ENCODE assay signal across 22 cellular contexts in genomic region chr11:26599421-26599820, GRCh38. TPM values are rescaled to one million over a fixed set of nuclear protein-coding genes. Genes with fewer than 3 reads are reported as not detected.
A peak's percentile ranks its signal among the peaks of the same experiment; 100 is the strongest.
DNase-seq lines count a peak whose midpoint lies in the region; ATAC-seq and TF ChIP-seq lines count a peak whose summit lies in the region.
"Had no signal": no experiment of that assay in that cellular context is flagged by ENCODE, and none has a peak within 500 bp of the region (broad histone marks: within the 10 kb centered on the region; RNA-seq: fewer than 3 reads in every experiment).

No MANE protein-coding gene starts in this region.

- TF ChIP-seq CTCF in fibroblast of pulmonary artery (IDR thresholded peaks at IDR 0.05; ENCODE audit: low read length, missing control alignments): no peak

- ATAC-seq in GM21381 (IDR thresholded peaks at IDR 0.05; ENCODE audit: unreplicated experiment) (no peak), left lobe of liver (no peak)
- ATAC-seq: left colon had no signal

- H3K4me3 ChIP-seq in fibroblast of pulmonary artery (replicated peaks; ENCODE audit: low read depth, low read length): no peak overlapping the region
- H3K4me3 ChIP-seq: suprapubic skin had no signal

- DNase-seq in AG20443 (ENCODE audit: low spot score) (peak; percentile 57), M059J (ENCODE audit: low read depth) (peak; percentile 37), SK-MEL-5 (ENCODE audit: low read depth, low spot score) (peak; percentile 44), fibroblast of pulmonary artery (ENCODE audit: low read depth) (peak; percentile 85), left lobe of liver (ENCODE audit: low spot score) (no peak)
- DNase-seq in activated effector memory CD4-positive, alpha-beta T cell treated with Interleukin-2 at 50 U/mL for 16 hours: no peak
- no peak for DNase-seq in activated CD4-positive, alpha-beta T cell treated with anti-CD3 and anti-CD28 coated beads for 4 hours
- DNase-seq: activated CD4-positive, CD25-positive, alpha-beta regulatory T cell; activated naive CD4-positive, alpha-beta T cell treated with Interleukin-2 at 50 U/mL for 16 hours; caudate nucleus; H9; hippocampal formation; KG1; left colon; NCI-H187; posterior cingulate gyrus; stimulated activated CD4-positive, alpha-beta T cell treated with anti-CD3 and anti-CD28 coated beads, Interleukin-15, amount 100 ng/mL, for 24 hours; SW 1271 had no signal

- in situ Hi-C loops in SK-MEL-5 (cut with HindIII; ENCODE audit: low pct_unique_long_range_greater_than_20kb, low sequenced_read_pairs): no loop called here

RNA-seq across cellular contexts. Expression of gene MUC15, which starts 27.4 kb away (rescaled TPM):
- total RNA-seq in M059J (2014; rRNA removed; shearing (Covaris generic)): 1.6 and 6.0 TPM in 2 replicates
- 0.32 and 0.45 TPM in 2 replicates for total RNA-seq in SK-MEL-5 (2014; rRNA removed; shearing (Covaris generic))
- polyA plus RNA-seq in SK-MEL-5 (2015; cell fraction: cytosol; rRNA removed): 0.73 and 0.89 TPM in 2 replicates
- 10.0 and 11.8 TPM in 2 replicates for polyA plus RNA-seq in SK-MEL-5 (2015; cell fraction: nucleus; rRNA removed)
- not detected for total RNA-seq in left lobe of liver
- total RNA-seq: H9, left colon, OCI-LY7 had no signal
- polyA plus RNA-seq: BJ had no signal

Comparison
In these comparisons a context has a peak if more than half of its experiments do, and no peak if none do; other contexts are left out.
1. DNase-seq: peak in AG20443 (single experiment), M059J (single experiment), SK-MEL-5 (single experiment) and fibroblast of pulmonary artery (single experiment); none in activated effector memory CD4-positive, alpha-beta T cell treated with Interleukin-2 at 50 U/mL for 16 hours (single experiment), activated CD4-positive, alpha-beta T cell treated with anti-CD3 and anti-CD28 coated beads for 4 hours (0 of 2) and left lobe of liver (single experiment).